31 cellular contexts compared by ENCODE assay signal in the genomic region with DNA sequence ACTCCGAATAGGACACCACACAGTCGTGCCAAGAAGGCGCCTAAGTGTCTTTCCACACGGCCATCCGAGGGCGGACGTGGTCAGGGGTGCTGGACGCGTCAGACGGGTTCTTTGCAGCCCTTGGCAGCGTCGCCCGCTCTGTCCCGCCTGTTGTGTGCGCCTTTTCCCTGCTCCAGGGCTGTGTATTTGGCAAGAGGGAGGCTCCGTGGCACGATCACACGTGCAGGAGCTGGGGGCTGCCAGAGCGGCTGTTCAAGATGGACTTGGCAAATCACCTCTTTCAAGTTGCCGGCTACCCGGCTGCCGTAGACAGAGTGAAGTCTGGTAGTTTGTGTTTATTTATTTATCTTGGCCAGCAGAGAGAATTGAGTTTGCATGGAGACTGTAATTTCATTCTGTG.
"Had no signal": no experiment of that assay in that cellular context is flagged by ENCODE, and none has a peak within 500 bp of the region (broad histone marks: within the 10 kb centered on the region; RNA-seq: fewer than 3 reads in every experiment).

No MANE protein-coding gene starts in this region.

- H3K27me3 Mint-ChIP-seq: activated CD4-positive, alpha-beta memory T cell treated with anti-CD3 and anti-CD28 coated beads for 36 hours; activated CD4-positive, alpha-beta T cell treated with anti-CD3 and anti-CD28 coated beads, Interleukin-2, amount 10 ng/mL, durations not matched to agents 24 days and 14 days; activated naive CD4-positive, alpha-beta T cell treated with anti-CD3 and anti-CD28 coated beads, Interleukin-2, amount 10 ng/mL, durations not matched to agents 7 days and 5 days; activated naive CD8-positive, alpha-beta T cell treated with anti-CD3 and anti-CD28 coated beads, Interleukin-2, amount 10 ng/mL, durations not matched to agents 7 days and 5 days; naive thymus-derived CD8-positive, alpha-beta T cell; stimulated activated memory B cell treated with anti-CD40 and anti-IgM and Interleukin-4, amounts not matched to agents 10 μg/mL and 1 μg/mL and 100 μg/mL, for 72 hours; stimulated activated naive CD8-positive, alpha-beta T cell treated with anti-CD3 and anti-CD28 coated beads, Interleukin-15, amount 100 ng/mL, for 72 hours; type B pancreatic cell had no signal

- H3K36me3 ChIP-seq: brain microvascular endothelial cell, heart right ventricle, lower lobe of right lung, sigmoid colon had no signal

- H3K4me1 ChIP-seq: heart right ventricle, left lung, lower lobe of right lung, sigmoid colon, vagina had no signal

- ATAC-seq: esophagus mucosa; left lung; naive thymus-derived CD8-positive, alpha-beta T cell; stimulated activated memory B cell treated with anti-CD40 and anti-IgM and Interleukin-4, amounts not matched to agents 10 μg/mL and 1 μg/mL and 100 μg/mL, for 72 hours; stimulated activated naive CD8-positive, alpha-beta T cell treated with anti-CD3 and anti-CD28 coated beads, Interleukin-15, amount 100 ng/mL, for 72 hours had no signal

- DNase-seq: activated CD4-positive, alpha-beta memory T cell treated with anti-CD3 and anti-CD28 coated beads for 36 hours; activated CD4-positive, alpha-beta T cell treated with anti-CD3 and anti-CD28 coated beads, Interleukin-2, amount 10 ng/mL, durations not matched to agents 24 days and 14 days; activated CD4-positive, CD25-positive, alpha-beta regulatory T cell treated with anti-CD3 and anti-CD28 coated beads, Interleukin-2, amount 50 U/mL, for 72 hours; activated CD8-positive, alpha-beta memory T cell treated with anti-CD3 and anti-CD28 coated beads, Interleukin-2, amount 50 U/mL, for 4 hours; activated gamma-delta T cell; activated naive CD4-positive, alpha-beta T cell treated with anti-CD3 and anti-CD28 coated beads, Interleukin-2, amount 10 ng/mL, durations not matched to agents 7 days and 5 days; activated naive CD8-positive, alpha-beta T cell treated with anti-CD3 and anti-CD28 coated beads, Interleukin-2, amount 10 ng/mL, durations not matched to agents 7 days and 5 days; activated T-cell treated with anti-CD3 and anti-CD28 coated beads, Interleukin-2, amount 50 U/mL, for 1 hour; amniotic stem cell; brain microvascular endothelial cell; foreskin fibroblast; kidney glomerular epithelial cell; lower lobe of right lung; mesenchymal stem cell; naive thymus-derived CD8-positive, alpha-beta T cell; retina; sigmoid colon; small intestine; stimulated activated CD4-positive, alpha-beta T cell treated with anti-CD3 and anti-CD28 coated beads, Interleukin-1b, Interleukin-23, amount 100 ng/mL, for 48 hours; stimulated activated CD4-positive, alpha-beta T cell treated with anti-CD3 and anti-CD28 coated beads, Interleukin-4, amount 100 ng/mL, for 4 hours; stimulated activated CD8-positive, alpha-beta memory T cell treated with anti-CD3 and anti-CD28 coated beads, Interleukin-4, amount 100 ng/mL, for 48 hours; stimulated activated naive CD8-positive, alpha-beta T cell treated with anti-CD3 and anti-CD28 coated beads, Interleukin-15, amount 100 ng/mL, for 72 hours; substantia nigra; T-helper 1 cell had no signal

- H3K4me3 ChIP-seq: heart right ventricle, left lung, lower lobe of right lung, sigmoid colon, vagina had no signal

- H3K4me3 Mint-ChIP-seq: activated CD4-positive, alpha-beta memory T cell treated with anti-CD3 and anti-CD28 coated beads for 36 hours; activated CD4-positive, alpha-beta T cell treated with anti-CD3 and anti-CD28 coated beads, Interleukin-2, amount 10 ng/mL, durations not matched to agents 24 days and 14 days; activated naive CD4-positive, alpha-beta T cell treated with anti-CD3 and anti-CD28 coated beads, Interleukin-2, amount 10 ng/mL, durations not matched to agents 7 days and 5 days; activated naive CD8-positive, alpha-beta T cell treated with anti-CD3 and anti-CD28 coated beads, Interleukin-2, amount 10 ng/mL, durations not matched to agents 7 days and 5 days; neural crest cell; stimulated activated memory B cell treated with anti-CD40 and anti-IgM and Interleukin-4, amounts not matched to agents 10 μg/mL and 1 μg/mL and 100 μg/mL, for 72 hours; stimulated activated naive CD8-positive, alpha-beta T cell treated with anti-CD3 and anti-CD28 coated beads, Interleukin-15, amount 100 ng/mL, for 72 hours; type B pancreatic cell had no signal

- H3K27ac Mint-ChIP-seq: activated CD4-positive, alpha-beta memory T cell treated with anti-CD3 and anti-CD28 coated beads for 36 hours; activated CD4-positive, alpha-beta T cell treated with anti-CD3 and anti-CD28 coated beads, Interleukin-2, amount 10 ng/mL, durations not matched to agents 24 days and 14 days; activated naive CD4-positive, alpha-beta T cell treated with anti-CD3 and anti-CD28 coated beads, Interleukin-2, amount 10 ng/mL, durations not matched to agents 7 days and 5 days; activated naive CD8-positive, alpha-beta T cell treated with anti-CD3 and anti-CD28 coated beads, Interleukin-2, amount 10 ng/mL, durations not matched to agents 7 days and 5 days; stimulated activated memory B cell treated with anti-CD40 and anti-IgM and Interleukin-4, amounts not matched to agents 10 μg/mL and 1 μg/mL and 100 μg/mL, for 72 hours; stimulated activated naive CD8-positive, alpha-beta T cell treated with anti-CD3 and anti-CD28 coated beads, Interleukin-15, amount 100 ng/mL, for 72 hours; type B pancreatic cell had no signal

- H3K27me3 ChIP-seq: brain microvascular endothelial cell, heart right ventricle, left lung, vagina had no signal

- H3K27ac ChIP-seq: brain microvascular endothelial cell, heart right ventricle, left lung, lower lobe of right lung, sigmoid colon, vagina had no signal

- H3K4me1 Mint-ChIP-seq: activated CD4-positive, alpha-beta T cell treated with anti-CD3 and anti-CD28 coated beads, Interleukin-2, amount 10 ng/mL, durations not matched to agents 24 days and 14 days; activated naive CD4-positive, alpha-beta T cell treated with anti-CD3 and anti-CD28 coated beads, Interleukin-2, amount 10 ng/mL, durations not matched to agents 7 days and 5 days; activated naive CD8-positive, alpha-beta T cell treated with anti-CD3 and anti-CD28 coated beads, Interleukin-2, amount 10 ng/mL, durations not matched to agents 7 days and 5 days; neural crest cell; stimulated activated memory B cell treated with anti-CD40 and anti-IgM and Interleukin-4, amounts not matched to agents 10 μg/mL and 1 μg/mL and 100 μg/mL, for 72 hours; stimulated activated naive CD8-positive, alpha-beta T cell treated with anti-CD3 and anti-CD28 coated beads, Interleukin-15, amount 100 ng/mL, for 72 hours had no signal
